11 cellular contexts compared by ENCODE assay signal in genomic region chr4:52824603-52825310, GRCh38. TPM values are rescaled to one million over a fixed set of nuclear protein-coding genes. Genes with fewer than 3 reads are reported as not detected.
A peak's percentile ranks its signal among the peaks of the same experiment; 100 is the strongest.
DNase-seq lines count a peak whose midpoint lies in the region; ATAC-seq and TF ChIP-seq lines count a peak whose summit lies in the region.
"Had no signal": no experiment of that assay in that cellular context is flagged by ENCODE, and none has a peak within 500 bp of the region (broad histone marks: within the 10 kb centered on the region; RNA-seq: fewer than 3 reads in every experiment).

No MANE protein-coding gene starts in this region.

- H3K27ac Mint-ChIP-seq in HFFc6: peak overlapping the region; percentile 10; the same call in 1 of the 2 replicates

- DNase-seq in HFFc6 (peak; percentile 32), cerebellar cortex (ENCODE audit: low spot score) (peak; percentile 61), kidney glomerular epithelial cell (lab: John Stamatoyannopoulos, UW) (peak; percentile 84), NCI-H2171 (lab: John Stamatoyannopoulos, UW) (no peak), NCI-H524 treated with DMSO at 0.1 percent for 48 hours (lab: John Stamatoyannopoulos, UW) (no peak), sciatic nerve (ENCODE audit: low spot score) (no peak), NCI-H69 (lab: John Stamatoyannopoulos, UW) (no peak)
- DNase-seq: MG63; stimulated activated CD4-positive, alpha-beta T cell treated with anti-CD3 and anti-CD28 coated beads, Interleukin-12 subunit alpha, Interleukin-12 subunit beta, amount 100 ng/mL, for 4 hours; substantia nigra had no signal

- no peaks in the 10 kb centered on the region for H3K27me3 ChIP-seq in skeletal muscle tissue (ENCODE audit: control insufficient read depth in 3 of 3, insufficient read depth in 3 of 3, low read length in 3 of 3)

- H3K4me3 Mint-ChIP-seq in HFFc6: no peak overlapping the region

- H3K9me3 Mint-ChIP-seq in HFFc6: no peaks in the 10 kb centered on the region

- H3K4me1 Mint-ChIP-seq in HFFc6 (ENCODE audit: low read depth): peaks cover 42% of the 10 kb centered on the region

- H3K4me1 ChIP-seq in skeletal muscle tissue (ENCODE audit: control insufficient read depth in 3 of 3, insufficient read depth in 3 of 3, low read length in 3 of 3): peaks cover 22 to 29% (median 24%) of the 10 kb centered on the region in 3 donors

- no peaks in the 10 kb centered on the region for H3K36me3 ChIP-seq in skeletal muscle tissue (ENCODE audit: control insufficient read depth in 3 of 3, insufficient read depth in 3 of 3, low read length in 3 of 3)
- H3K36me3 ChIP-seq: MG63 had no signal

- H3K9me3 ChIP-seq in skeletal muscle tissue (ENCODE audit: control insufficient read depth in 3 of 3, low read length in 3 of 3): no peaks in the 10 kb centered on the region
- H3K9me3 ChIP-seq: MG63 had no signal

- peak overlapping the region in 2 of 3 donors; percentile 65 to 81 for H3K9ac ChIP-seq in skeletal muscle tissue (ENCODE audit: low read depth in 1 of 3, low read length in 3 of 3)

- ATAC-seq in sciatic nerve: no peak

- intact Hi-C loops in sciatic nerve (cut with DNase I): no loop called here

- no peaks in the 10 kb centered on the region for H3K36me3 Mint-ChIP-seq in HFFc6 (ENCODE audit: low read depth)

- no peaks in the 10 kb centered on the region for H3K27me3 Mint-ChIP-seq in HFFc6 (ENCODE audit: insufficient read depth)

- TF ChIP-seq CTCF in HFFc6 (IDR thresholded peaks at IDR 0.05): no peak

- H3K4me3 ChIP-seq in skeletal muscle tissue (ENCODE audit: low read length in 3 of 3): peak overlapping the region in 2 of 3 donors; percentile 22 to 40
- H3K4me3 ChIP-seq: MG63 had no signal

- H3K27ac ChIP-seq in skeletal muscle tissue (ENCODE audit: low read depth, low read length): peak overlapping the region; percentile 84

RNA-seq across cellular contexts. Expression of gene RASL11B, which starts 37.4 kb away (rescaled TPM):
- under 1 TPM in 5 of 6 experiments, not detected in 1; 0.12 to 0.16 (median 0.14) TPM for total RNA-seq in HFFc6 (2021; fragmentation: NEBNext Ultra II Directional; extraction: Animal tissue kit (Norgen Biotek cat#: 25700))
- 6.3 TPM for total RNA-seq in skeletal muscle tissue
- 2.5 TPM for total RNA-seq in sciatic nerve

Comparison
In these comparisons a context has a peak if more than half of its experiments do, and no peak if none do; other contexts are left out.
1. DNase-seq: peak in HFFc6 (single experiment), cerebellar cortex (single experiment) and kidney glomerular epithelial cell (single experiment); none in NCI-H2171 (single experiment), NCI-H524 treated with DMSO at 0.1 percent for 48 hours (single experiment), sciatic nerve (single experiment) and NCI-H69 (single experiment).